18 cellular contexts compared by ENCODE assay signal in genomic region chr1:219276029-219276738, GRCh38.
"Had no signal": no experiment of that assay in that cellular context is flagged by ENCODE, and none has a peak within 500 bp of the region (broad histone marks: within the 10 kb centered on the region; RNA-seq: fewer than 3 reads in every experiment).

No MANE protein-coding gene starts in this region.

- H3K27me3 ChIP-seq: adrenal gland, esophagus muscularis mucosa had no signal

- ATAC-seq: activated CD4-positive, alpha-beta T cell treated with anti-CD3 and anti-CD28 coated beads for 36 hours; activated naive CD4-positive, alpha-beta T cell treated with anti-CD3 and anti-CD28 coated beads, Interleukin-2, amount 50 U/mL, for 72 hours; WTC11 had no signal

- DNase-seq: activated CD4-positive, alpha-beta T cell treated with anti-CD3 and anti-CD28 coated beads for 36 hours; activated CD4-positive, alpha-beta T cell treated with anti-CD3 and anti-CD28 coated beads, Interleukin-2, amount 50 U/mL, for 48 hours; activated gamma-delta T cell treated with Interleukin-2 at 50 U/mL for 16 hours; activated T-cell treated with anti-CD3 and anti-CD28 coated beads for 4 hours; adrenal gland; effector CD8-positive, alpha-beta T cell; immature natural killer cell; kidney glomerular epithelial cell; left ventricle myocardium inferior; mammary epithelial cell; midbrain; occipital lobe; stimulated activated CD4-positive, alpha-beta T cell treated with anti-CD3 and anti-CD28 coated beads, Interleukin-1b, Interleukin-23, amount 100 ng/mL, for 48 hours; stimulated activated CD8-positive, alpha-beta memory T cell treated with anti-CD3 and anti-CD28 coated beads, Interleukin-4, amount 100 ng/mL, for 48 hours; stimulated activated naive CD4-positive, alpha-beta T cell had no signal

- H3K27ac ChIP-seq: adrenal gland, esophagus muscularis mucosa, left ventricle myocardium inferior had no signal

- H3K36me3 ChIP-seq: adrenal gland, esophagus muscularis mucosa had no signal

- H3K9me3 ChIP-seq: adrenal gland, esophagus muscularis mucosa, left ventricle myocardium inferior had no signal

- H3K4me3 ChIP-seq: adrenal gland, esophagus muscularis mucosa, left ventricle myocardium inferior had no signal
